ENCODE assay signal across 11 cellular contexts in the genomic region with DNA sequence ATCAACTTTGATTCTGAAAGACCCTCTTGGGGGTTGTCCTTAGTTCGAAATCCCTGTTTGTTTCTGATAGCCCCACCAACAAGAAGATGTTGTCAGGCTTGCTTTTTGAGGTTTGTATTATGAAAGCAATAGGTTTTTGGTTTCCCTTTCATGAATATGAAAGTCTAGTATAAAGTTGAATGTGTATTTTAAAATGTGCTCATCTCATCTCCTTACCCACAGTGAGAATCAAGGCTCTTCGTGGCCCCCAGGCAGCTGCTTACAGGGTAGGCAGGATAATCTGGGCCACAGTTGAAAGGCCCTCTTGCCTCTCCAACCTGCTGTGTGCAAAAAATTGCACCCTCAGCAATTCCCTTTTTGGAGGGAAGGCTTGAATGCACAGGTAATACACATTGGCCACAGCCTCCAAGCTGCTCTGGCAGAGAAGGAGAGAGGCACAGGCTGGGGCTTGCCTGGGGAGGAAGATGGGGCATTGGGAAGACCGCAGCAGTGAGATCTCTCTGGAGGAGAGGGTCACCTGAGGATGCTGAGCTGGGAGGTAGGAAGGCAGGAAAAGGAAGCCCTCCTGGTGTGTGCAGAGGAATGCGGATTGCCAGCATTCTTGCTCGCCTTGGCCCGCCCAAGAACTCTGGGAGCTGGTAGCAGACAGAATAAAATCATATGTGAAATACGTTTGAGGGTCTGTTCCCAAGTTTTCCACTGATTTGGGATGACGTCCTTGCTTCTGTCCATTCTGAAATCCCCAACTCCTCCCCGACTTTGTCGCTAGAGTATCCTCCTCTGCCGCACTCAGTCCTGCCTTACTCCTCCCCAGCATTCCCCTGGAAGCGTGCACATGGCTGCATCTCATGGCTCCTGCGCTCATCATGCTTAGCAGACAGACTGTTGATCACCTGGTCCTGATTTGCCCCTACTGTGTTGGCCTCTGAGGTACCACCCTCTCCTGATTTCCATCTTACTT.
A peak's percentile ranks its signal among the peaks of the same experiment; 100 is the strongest.
DNase-seq lines count a peak whose midpoint lies in the region; ATAC-seq, FAIRE-seq and TF ChIP-seq lines count a peak whose summit lies in the region.
"Had no signal": no experiment of that assay in that cellular context is flagged by ENCODE, and none has a peak within 500 bp of the region (broad histone marks: within the 10 kb centered on the region; RNA-seq: fewer than 3 reads in every experiment).

No MANE protein-coding gene starts in this region.

- DNase-seq in A549 (ENCODE audit: low read depth in 1 of 2, low spot score in 1 of 2): no peak
- DNase-seq in H7: peak; percentile 78
- DNase-seq in WTC11 (ENCODE audit: low spot score): peak; percentile 64
- DNase-seq in iPS-NIHi7 (ENCODE audit: extremely low spot score): peak; percentile 81
- no peak for DNase-seq in stimulated activated CD4-positive, alpha-beta T cell treated with anti-CD3 and anti-CD28 coated beads, Interleukin-1b, Interleukin-23, amount 100 ng/mL, for 48 hours
- no peak for DNase-seq in stimulated activated CD4-positive, alpha-beta T cell treated with anti-CD3 and anti-CD28 coated beads, Interleukin-4, amount 100 ng/mL, for 24 hours
- DNase-seq in KG1 (lab: John Stamatoyannopoulos, UW): no peak
- DNase-seq: WERI-Rb-1 had no signal

- H3K4me2 ChIP-seq in A549: no peak overlapping the region

- peak; percentile 8 to 27; a peak in 2 of 6 replicates for ATAC-seq in A549
- peak; percentile 91 for ATAC-seq in WTC11
- ATAC-seq in HG03342 (IDR thresholded peaks at IDR 0.05; ENCODE audit: unreplicated experiment): no peak

- TF ChIP-seq CTCF in A549 (IDR thresholded peaks at IDR 0.05): no peak
- no peak for TF ChIP-seq CTCF in WTC11 (IDR thresholded peaks at IDR 0.05)

- no peak overlapping the region for H3K4me3 ChIP-seq in A549
- no peak overlapping the region for H3K4me3 ChIP-seq in H7 (ENCODE audit: insufficient read depth, low read depth, low read length)

- no peak overlapping the region for H3K4me3 Mint-ChIP-seq in WTC11
- H3K4me3 Mint-ChIP-seq: dendritic cell treated with granulocyte-macrophage colony-stimulating factor and Interleukin-4, amounts not matched to agents 40 ng/mL and 50 ng/mL, for 4 days had no signal

- POLR2A ChIA-PET in A549 (lab: Yijun Ruan, JAX) (no interaction called here), WTC11 (lab: Charles Lee) (interaction anchor here (1.4 kb wide), 1 partner anchor 37 kb away, joined by 3 read pairs; no protein-coding TSS in a partner anchor)

- FAIRE-seq in A549 (lab: Jason Lieb, UNC): no peak
- FAIRE-seq: islet of Langerhans had no signal

- H3K9me3 ChIP-seq in A549: peaks cover 15% of the 10 kb centered on the region

- CTCF ChIA-PET in A549 (lab: Yijun Ruan, JAX): interaction anchor here (0.8 to 1.3 kb wide), 2 partner anchors 73 to 173 kb away, joined by 3 to 4 read pairs; no protein-coding TSS in a partner anchor
- CTCF ChIA-PET in WTC11 (lab: Charles Lee): interaction anchor here (0.8 to 1.9 kb wide), 2 partner anchors 45 to 127 kb away, joined by 3 to 5 read pairs; no protein-coding TSS in a partner anchor

- H3K36me3 ChIP-seq in H7 (replicated peaks; ENCODE audit: control insufficient read depth, insufficient read depth, low read length): no peaks in the 10 kb centered on the region
- H3K36me3 ChIP-seq: WERI-Rb-1 had no signal

- H3K4me1 Mint-ChIP-seq in WTC11: peaks cover 38% of the 10 kb centered on the region

- H3K4me1 ChIP-seq in A549: no peaks in the 10 kb centered on the region

- no peaks in the 10 kb centered on the region for H3K9me3 Mint-ChIP-seq in WTC11
- H3K9me3 Mint-ChIP-seq: dendritic cell treated with granulocyte-macrophage colony-stimulating factor and Interleukin-4, amounts not matched to agents 40 ng/mL and 50 ng/mL, for 4 days had no signal

- TF ChIP-seq POLR2A in A549 (IDR thresholded peaks at IDR 0.05; ENCODE audit: low read length): no peak

- no peaks in the 10 kb centered on the region for H3K27me3 Mint-ChIP-seq in WTC11 (ENCODE audit: low read depth)

- H3K27me3 ChIP-seq in H7 (ENCODE audit: control insufficient read depth, insufficient read depth, low read length): no peaks in the 10 kb centered on the region

- TF ChIP-seq EP300 in A549 (IDR thresholded peaks at IDR 0.05): no peak

- no peak overlapping the region for H3K27ac ChIP-seq in A549
- H3K27ac ChIP-seq: WERI-Rb-1 had no signal

- 39% methylated on average over 13 of the region's 13 CpGs for WGBS in A549 (ENCODE audit: missing lambda C conversion rate)

- H3K36me3 Mint-ChIP-seq in WTC11: no peaks in the 10 kb centered on the region

- no peak for TF ChIP-seq RAD21 in A549 (conservative IDR thresholded peaks at IDR 0.05 in 1 of 2, IDR thresholded peaks at IDR 0.05 in 1 of 2)

- H3K27ac Mint-ChIP-seq in WTC11: 0 out of 2 replicates have a peak overlapping the region, but pooled peaks have one; percentile 9
- H3K27ac Mint-ChIP-seq: dendritic cell treated with granulocyte-macrophage colony-stimulating factor and Interleukin-4, amounts not matched to agents 40 ng/mL and 50 ng/mL, for 4 days had no signal

TF ChIP-seq in A549, 52 proteins besides CTCF, POLR2A, EP300 and RAD21:
- TF ChIP-seq, protein P1, sequence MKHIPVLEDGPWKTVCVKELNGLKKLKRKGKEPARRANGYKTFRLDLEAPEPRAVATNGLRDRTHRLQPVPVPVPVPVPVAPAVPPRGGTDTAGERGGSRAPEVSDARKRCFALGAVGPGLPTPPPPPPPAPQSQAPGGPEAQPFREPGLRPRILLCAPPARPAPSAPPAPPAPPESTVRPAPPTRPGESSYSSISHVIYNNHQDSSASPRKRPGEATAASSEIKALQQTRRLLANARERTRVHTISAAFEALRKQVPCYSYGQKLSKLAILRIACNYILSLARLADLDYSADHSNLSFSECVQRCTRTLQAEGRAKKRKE (CRISPR knock-in tag; IDR thresholded peaks at IDR 0.05; ENCODE audit: low read depth): no peak
- peak; percentile 96 for TF ChIP-seq MAFK (IDR thresholded peaks at IDR 0.05; ENCODE audit: partially characterized antibody)

TF ChIP-seq in WTC11, 78 proteins besides CTCF, POLR2A, EP300 and RAD21:
- no peak for TF ChIP-seq ZNF263 (CRISPR knock-in tag; IDR thresholded peaks at IDR 0.05; ENCODE audit: low read depth)
- TF ChIP-seq, protein P2, sequence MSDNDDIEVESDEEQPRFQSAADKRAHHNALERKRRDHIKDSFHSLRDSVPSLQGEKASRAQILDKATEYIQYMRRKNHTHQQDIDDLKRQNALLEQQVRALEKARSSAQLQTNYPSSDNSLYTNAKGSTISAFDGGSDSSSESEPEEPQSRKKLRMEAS (CRISPR knock-in tag; IDR thresholded peaks at IDR 0.05): 0 out of 2 replicates have a peak, but pooled peaks have one; percentile 26
- no peak for TF ChIP-seq SMAD3 (CRISPR knock-in tag; IDR thresholded peaks at IDR 0.05; ENCODE audit: borderline replicate concordance)
- TF ChIP-seq, protein P3, sequence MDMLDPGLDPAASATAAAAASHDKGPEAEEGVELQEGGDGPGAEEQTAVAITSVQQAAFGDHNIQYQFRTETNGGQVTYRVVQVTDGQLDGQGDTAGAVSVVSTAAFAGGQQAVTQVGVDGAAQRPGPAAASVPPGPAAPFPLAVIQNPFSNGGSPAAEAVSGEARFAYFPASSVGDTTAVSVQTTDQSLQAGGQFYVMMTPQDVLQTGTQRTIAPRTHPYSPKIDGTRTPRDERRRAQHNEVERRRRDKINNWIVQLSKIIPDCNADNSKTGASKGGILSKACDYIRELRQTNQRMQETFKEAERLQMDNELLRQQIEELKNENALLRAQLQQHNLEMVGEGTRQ (CRISPR knock-in tag; IDR thresholded peaks at IDR 0.05): 0 out of 2 replicates have a peak, but pooled peaks have one; percentile 25
- no peak for TF ChIP-seq ZNF138 (CRISPR knock-in tag; conservative IDR thresholded peaks at IDR 0.05)
- TF ChIP-seq ZBTB21 (CRISPR knock-in tag; IDR thresholded peaks at IDR 0.05; ENCODE audit: borderline replicate concordance): 0 out of 2 replicates have a peak, but pooled peaks have one; percentile 54
- no peak for TF ChIP-seq ATF1 (CRISPR knock-in tag; IDR thresholded peaks at IDR 0.05)
- TF ChIP-seq ESRRA (CRISPR knock-in tag; IDR thresholded peaks at IDR 0.05; ENCODE audit: borderline replicate concordance): no peak
- 0 out of 2 replicates have a peak, but pooled peaks have one; percentile 46 for TF ChIP-seq CBFB (CRISPR knock-in tag; IDR thresholded peaks at IDR 0.05; ENCODE audit: low read depth)
- TF ChIP-seq, protein P4, sequence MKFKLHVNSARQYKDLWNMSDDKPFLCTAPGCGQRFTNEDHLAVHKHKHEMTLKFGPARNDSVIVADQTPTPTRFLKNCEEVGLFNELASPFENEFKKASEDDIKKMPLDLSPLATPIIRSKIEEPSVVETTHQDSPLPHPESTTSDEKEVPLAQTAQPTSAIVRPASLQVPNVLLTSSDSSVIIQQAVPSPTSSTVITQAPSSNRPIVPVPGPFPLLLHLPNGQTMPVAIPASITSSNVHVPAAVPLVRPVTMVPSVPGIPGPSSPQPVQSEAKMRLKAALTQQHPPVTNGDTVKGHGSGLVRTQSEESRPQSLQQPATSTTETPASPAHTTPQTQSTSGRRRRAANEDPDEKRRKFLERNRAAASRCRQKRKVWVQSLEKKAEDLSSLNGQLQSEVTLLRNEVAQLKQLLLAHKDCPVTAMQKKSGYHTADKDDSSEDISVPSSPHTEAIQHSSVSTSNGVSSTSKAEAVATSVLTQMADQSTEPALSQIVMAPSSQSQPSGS (CRISPR knock-in tag; IDR thresholded peaks at IDR 0.05; ENCODE audit: borderline replicate concordance, low read depth): no peak
- TF ChIP-seq, protein P5, sequence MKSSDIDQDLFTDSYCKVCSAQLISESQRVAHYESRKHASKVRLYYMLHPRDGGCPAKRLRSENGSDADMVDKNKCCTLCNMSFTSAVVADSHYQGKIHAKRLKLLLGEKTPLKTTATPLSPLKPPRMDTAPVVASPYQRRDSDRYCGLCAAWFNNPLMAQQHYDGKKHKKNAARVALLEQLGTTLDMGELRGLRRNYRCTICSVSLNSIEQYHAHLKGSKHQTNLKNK (CRISPR knock-in tag; IDR thresholded peaks at IDR 0.05): no peak
- no peak for TF ChIP-seq HMGA2 (CRISPR knock-in tag; IDR thresholded peaks at IDR 0.05)
- peak; percentile 94 for TF ChIP-seq TEAD1 (CRISPR knock-in tag; IDR thresholded peaks at IDR 0.05)
- TF ChIP-seq PRRX2 (CRISPR knock-in tag; IDR thresholded peaks at IDR 0.05): no peak

Comparison
In these comparisons a context has a peak if more than half of its experiments do, and no peak if none do; other contexts are left out.
1. DNase-seq: peak in H7 (single experiment), WTC11 (single experiment) and iPS-NIHi7 (single experiment); none in A549 (0 of 2), stimulated activated CD4-positive, alpha-beta T cell treated with anti-CD3 and anti-CD28 coated beads, Interleukin-1b, Interleukin-23, amount 100 ng/mL, for 48 hours (single experiment), stimulated activated CD4-positive, alpha-beta T cell treated with anti-CD3 and anti-CD28 coated beads, Interleukin-4, amount 100 ng/mL, for 24 hours (single experiment) and KG1 (single experiment).